In the genomic region with DNA sequence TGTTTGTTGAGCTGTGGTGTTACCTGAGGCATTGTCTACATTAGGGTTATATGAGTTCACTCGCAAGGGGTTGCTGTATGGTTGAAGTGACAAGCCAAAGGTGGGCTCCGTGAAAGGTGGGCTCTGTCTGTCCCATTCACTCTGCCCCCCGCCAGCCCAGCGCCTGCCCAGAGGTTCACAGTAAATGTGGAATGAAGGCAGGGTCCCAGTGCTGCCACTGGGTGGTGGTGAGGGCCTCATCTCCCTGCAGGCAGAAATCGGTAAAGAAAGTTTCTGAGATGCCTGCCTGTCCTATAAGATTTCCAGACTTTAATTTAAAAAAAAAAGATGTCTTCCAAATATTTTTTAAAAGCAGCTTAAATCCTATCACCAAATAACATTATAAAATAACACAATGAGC, we compare ENCODE assay signal across 3 cellular contexts. TPM values are rescaled to one million over a fixed set of nuclear protein-coding genes. Genes with fewer than 3 reads are reported as not detected.
"Had no signal": no experiment of that assay in that cellular context is flagged by ENCODE, and none has a peak within 500 bp of the region (broad histone marks: within the 10 kb centered on the region; RNA-seq: fewer than 3 reads in every experiment).

No MANE protein-coding gene starts in this region.

RNA-seq across cellular contexts. Expression of a gene that starts 26.7 kb away (rescaled TPM):
- total RNA-seq: chondrocyte, MCF 10A, SJSA1 had no signal

RNA-seq across cellular contexts. Expression of a gene that starts 42.6 kb away (rescaled TPM):
- total RNA-seq: MCF 10A had no signal
